ENCODE assay signal across 11 cellular contexts in genomic region chr2:12759248-12759647, GRCh38. TPM values are rescaled to one million over a fixed set of nuclear protein-coding genes. Genes with fewer than 3 reads are reported as not detected.
DNase-seq lines count a peak whose midpoint lies in the region; ATAC-seq and TF ChIP-seq lines count a peak whose summit lies in the region.
"Had no signal": no experiment of that assay in that cellular context is flagged by ENCODE, and none has a peak within 500 bp of the region (broad histone marks: within the 10 kb centered on the region; RNA-seq: fewer than 3 reads in every experiment).

No MANE protein-coding gene starts in this region.

- H3K27ac Mint-ChIP-seq in activated CD4-positive, alpha-beta memory T cell treated with anti-CD3 and anti-CD28 coated beads, Interleukin-2, amount 10 ng/mL, durations not matched to agents 7 days and 5 days, result no peak overlapping the region

- H3K4me3 Mint-ChIP-seq in activated CD4-positive, alpha-beta memory T cell treated with anti-CD3 and anti-CD28 coated beads, Interleukin-2, amount 10 ng/mL, durations not matched to agents 7 days and 5 days, result no peak overlapping the region

- H3K9me3 Mint-ChIP-seq in activated CD4-positive, alpha-beta memory T cell treated with anti-CD3 and anti-CD28 coated beads, Interleukin-2, amount 10 ng/mL, durations not matched to agents 7 days and 5 days, result no peaks in the 10 kb centered on the region

- intact Hi-C loops in ovary (cut with DNase I), result no loop called here

- H3K27me3 ChIP-seq in gastroesophageal sphincter (no peaks in the 10 kb centered on the region), ovary (no peaks in the 10 kb centered on the region)

- TF ChIP-seq EP300 in gastroesophageal sphincter (IDR thresholded peaks at IDR 0.05), result no peak
- TF ChIP-seq EP300 in ovary (IDR thresholded peaks at IDR 0.05), result no peak

- DNase-seq in H4 (ENCODE audit: low spot score) (peak; percentile 48), amniotic stem cell (lab: John Stamatoyannopoulos, UW) (peak; percentile 50), smooth muscle cell of the brain vasculature (ENCODE audit: low read depth, low spot score) (peak; percentile 69), ovary (no peak)
- DNase-seq in activated CD4-positive, alpha-beta memory T cell treated with anti-CD3 and anti-CD28 coated beads, Interleukin-2, amount 10 ng/mL, durations not matched to agents 7 days and 5 days, result no peak
- DNase-seq: activated CD4-positive, alpha-beta T cell treated with anti-CD3 and anti-CD28 coated beads, Interleukin-2, amount 50 U/mL, for 1 hour; activated naive CD4-positive, alpha-beta T cell treated with anti-CD3 and anti-CD28 coated beads, Interleukin-2, amount 50 U/mL, for 16 hours; MM.1S; NCI-H524 had no signal

- H3K4me1 Mint-ChIP-seq in activated CD4-positive, alpha-beta memory T cell treated with anti-CD3 and anti-CD28 coated beads, Interleukin-2, amount 10 ng/mL, durations not matched to agents 7 days and 5 days, result peaks cover 8% of the 10 kb centered on the region

- no peaks in the 10 kb centered on the region for H3K27me3 Mint-ChIP-seq in activated CD4-positive, alpha-beta memory T cell treated with anti-CD3 and anti-CD28 coated beads, Interleukin-2, amount 10 ng/mL, durations not matched to agents 7 days and 5 days

- no peak overlapping the region for H3K27ac ChIP-seq in gastroesophageal sphincter
- no peak overlapping the region for H3K27ac ChIP-seq in ovary

- ATAC-seq in gastroesophageal sphincter (peak; percentile 63), GM18502 (IDR thresholded peaks at IDR 0.05; ENCODE audit: poor library complexity, unreplicated experiment) (no peak)

- H3K4me1 ChIP-seq in gastroesophageal sphincter (peaks cover 0 to 13% (median 0%) of the 10 kb centered on the region in 3 donors), ovary (ENCODE audit: insufficient read depth) (no peaks in the 10 kb centered on the region)

- no peaks in the 10 kb centered on the region for H3K36me3 Mint-ChIP-seq in activated CD4-positive, alpha-beta memory T cell treated with anti-CD3 and anti-CD28 coated beads, Interleukin-2, amount 10 ng/mL, durations not matched to agents 7 days and 5 days (ENCODE audit: low read depth)

- TF ChIP-seq POLR2A in gastroesophageal sphincter (IDR thresholded peaks at IDR 0.05) (no peak), ovary (IDR thresholded peaks at IDR 0.05) (no peak)

- no peak for TF ChIP-seq CTCF in gastroesophageal sphincter (IDR thresholded peaks at IDR 0.05)
- no peak for TF ChIP-seq CTCF in ovary (IDR thresholded peaks at IDR 0.05)

- H3K36me3 ChIP-seq in gastroesophageal sphincter (no peaks in the 10 kb centered on the region), ovary (no peaks in the 10 kb centered on the region)

- CTCF ChIA-PET in activated CD4-positive, alpha-beta memory T cell treated with anti-CD3 and anti-CD28 coated beads, Interleukin-2, amount 10 ng/mL, durations not matched to agents 7 days and 5 days (lab: Charles Lee), result no interaction called here

- no peaks in the 10 kb centered on the region for H3K9me3 ChIP-seq in gastroesophageal sphincter
- H3K9me3 ChIP-seq in ovary, result no peaks in the 10 kb centered on the region

- POLR2A ChIA-PET in activated CD4-positive, alpha-beta memory T cell treated with anti-CD3 and anti-CD28 coated beads, Interleukin-2, amount 10 ng/mL, durations not matched to agents 7 days and 5 days (lab: Charles Lee), result no interaction called here

- no peak overlapping the region for H3K4me3 ChIP-seq in gastroesophageal sphincter
- H3K4me3 ChIP-seq in ovary, result no peak overlapping the region

- WGBS in gastroesophageal sphincter (ENCODE audit: low coverage in 1 of 2), 2 donors, result 43 to 47% methylated on average over 4 of the region's 4 CpGs
- 64 to 68% (median 64%) methylated on average over 4 of the region's 4 CpGs for whole genome bisulfite sequencing in ovary, 3 donors

RNA-seq across cellular contexts. Expression of gene TRIB2, which starts 42.5 kb away (rescaled TPM):
- 31.4 and 34.8 TPM in 2 replicates for total RNA-seq in H4 (2014; rRNA removed; shearing (Covaris generic))
- 10 to 100 TPM; 22.7 to 54.2 (median 32.3) TPM for total RNA-seq in gastroesophageal sphincter
- 10 to 100 TPM; 62.8 to 68.3 TPM for total RNA-seq in activated CD4-positive, alpha-beta memory T cell treated with anti-CD3 and anti-CD28 coated beads, Interleukin-2, amount 10 ng/mL, durations not matched to agents 7 days and 5 days
- 100 to 1,000 TPM in 4 of 7 donors, 10 to 100 TPM in 3; 68.1 to 209 (median 103) TPM for total RNA-seq in ovary
- polyA plus RNA-seq in ovary, result 10 to 100 TPM; 60.4 to 94.7 TPM

Comparison
In these comparisons a context has a peak if more than half of its experiments do, and no peak if none do; other contexts are left out.
1. DNase-seq: peak in H4 (single experiment), amniotic stem cell (single experiment) and smooth muscle cell of the brain vasculature (single experiment); none in activated CD4-positive, alpha-beta memory T cell treated with anti-CD3 and anti-CD28 coated beads, Interleukin-2, amount 10 ng/mL, durations not matched to agents 7 days and 5 days (single experiment) and ovary (0 of 5).